8 cellular contexts compared by ENCODE assay signal in genomic region chr9:116860509-116861120, GRCh38.
DNase-seq lines count a peak whose midpoint lies in the region; ATAC-seq and TF ChIP-seq lines count a peak whose summit lies in the region.

No MANE protein-coding gene starts in this region.

- H3K4me1 ChIP-seq in BLaER1 treated with 17β-estradiol and CSF1 and Interleukin-3, amounts not matched to agents 10 nM and 100 nM = peaks cover 0 to 22% (median 20%) of the 10 kb centered on the region in 10 experiments; a peak in 13 of 20 replicates

- H3K4me3 Mint-ChIP-seq in brain = no peak overlapping the region

- H3K4me3 ChIP-seq in BLaER1 treated with 17β-estradiol and CSF1 and Interleukin-3, amounts not matched to agents 10 nM and 100 nM = no peak overlapping the region
- no peak overlapping the region for H3K4me3 ChIP-seq in GM12875 (ENCODE audit: low read depth, low read length)

- H3K27me3 ChIP-seq in BLaER1 treated with 17β-estradiol and CSF1 and Interleukin-3, amounts not matched to agents 10 nM and 100 nM = no peaks in the 10 kb centered on the region

- no peak overlapping the region for H3K27ac ChIP-seq in BLaER1 treated with 17β-estradiol and CSF1 and Interleukin-3, amounts not matched to agents 10 nM and 100 nM

- ATAC-seq in HG03139 (IDR thresholded peaks at IDR 0.05; ENCODE audit: unreplicated experiment) (peak; percentile 64), HG03025 (IDR thresholded peaks at IDR 0.05; ENCODE audit: low FRiP score, unreplicated experiment) (no peak)

- H3K9ac ChIP-seq in BLaER1 treated with 17β-estradiol and CSF1 and Interleukin-3, amounts not matched to agents 10 nM and 100 nM = no peak overlapping the region

- H3K27ac Mint-ChIP-seq in brain = peak overlapping the region in 1 of 5 experiments; percentile 40

- TF ChIP-seq CTCF in GM12875 (IDR thresholded peaks at IDR 0.05; ENCODE audit: borderline replicate concordance, insufficient read depth, low read depth, low read length) (peak; percentile 83), brain (conservative IDR thresholded peaks at IDR 0.05) (peak; percentile 72 to 81)

- peaks cover 0 to 5% (median 0%) of the 10 kb centered on the region in 11 experiments; a peak in 3 of 22 replicates for H3K9me3 ChIP-seq in BLaER1 treated with 17β-estradiol and CSF1 and Interleukin-3, amounts not matched to agents 10 nM and 100 nM (replicated peaks in 1 of 11)

- H3K27me3 Mint-ChIP-seq in brain = peaks cover 10% of the 10 kb centered on the region

- no peaks in the 10 kb centered on the region for H3K36me3 Mint-ChIP-seq in brain

- H3K36me3 ChIP-seq in BLaER1 treated with 17β-estradiol and CSF1 and Interleukin-3, amounts not matched to agents 10 nM and 100 nM = peaks cover 0 to 13% (median 0%) of the 10 kb centered on the region in 11 experiments; a peak in 3 of 22 replicates

- DNase-seq in NCI-H748 treated with DMSO at 0.1 percent for 48 hours (lab: John Stamatoyannopoulos, UW) (peak; percentile 48), inferior parietal cortex (ENCODE audit: extremely low spot score) (peak; percentile 73)
- peak; percentile 16 for DNase-seq in stimulated activated CD4-positive, alpha-beta T cell treated with anti-CD3 and anti-CD28 coated beads, Interleukin-4, amount 100 ng/mL, for 24 hours

- H4K20me1 ChIP-seq in BLaER1 treated with 17β-estradiol and CSF1 and Interleukin-3, amounts not matched to agents 10 nM and 100 nM = no peaks in the 10 kb centered on the region

- H3K9me3 Mint-ChIP-seq in brain = peaks cover 0 to 3% (median 0%) of the 10 kb centered on the region in 5 experiments

- peaks cover 6% of the 10 kb centered on the region for H3K4me1 Mint-ChIP-seq in brain

- H3K4me2 ChIP-seq in BLaER1 treated with 17β-estradiol and CSF1 and Interleukin-3, amounts not matched to agents 10 nM and 100 nM = peak overlapping the region in 8 of 11 experiments; percentile 18 to 62 (median 52); a peak in 15 of 22 replicates

Comparison
In these comparisons a context has a peak if more than half of its experiments do, and no peak if none do; other contexts are left out.
1. DNase-seq: peak in every context shown above with its lines; median percentile 73 in inferior parietal cortex; 48 in NCI-H748 treated with DMSO at 0.1 percent for 48 hours; 16 in stimulated activated CD4-positive, alpha-beta T cell treated with anti-CD3 and anti-CD28 coated beads, Interleukin-4, amount 100 ng/mL, for 24 hours.